Comparison of ENCODE assay signal across 26 cellular contexts in genomic region chr3:126211569-126211968, GRCh38. TPM values are rescaled to one million over a fixed set of nuclear protein-coding genes. Genes with fewer than 3 reads are reported as not detected.
A peak's percentile ranks its signal among the peaks of the same experiment; 100 is the strongest.
DNase-seq lines count a peak whose midpoint lies in the region; ATAC-seq, FAIRE-seq and TF ChIP-seq lines count a peak whose summit lies in the region.
"Had no signal": no experiment of that assay in that cellular context is flagged by ENCODE, and none has a peak within 500 bp of the region (broad histone marks: within the 10 kb centered on the region; RNA-seq: fewer than 3 reads in every experiment).

No MANE protein-coding gene starts in this region.

- intact Hi-C loops in pancreas (cut with DNase I) = no loop called here

- H3K4me1 Mint-ChIP-seq in activated naive CD8-positive, alpha-beta T cell (ENCODE audit: low read depth) = peaks cover 8% of the 10 kb centered on the region
- H3K4me1 Mint-ChIP-seq in activated naive CD8-positive, alpha-beta T cell treated with anti-CD3 and anti-CD28 coated beads, Interleukin-2, amount 50 U/mL, for 24 hours = peaks cover 3% of the 10 kb centered on the region
- peaks cover 33% of the 10 kb centered on the region for H3K4me1 Mint-ChIP-seq in brain
- peaks cover 13% of the 10 kb centered on the region for H3K4me1 Mint-ChIP-seq in neural crest cell

- 89% methylated on average over 7 of the region's 7 CpGs for WGBS in pancreas, 2 donors

- H3K27me3 Mint-ChIP-seq in activated naive CD8-positive, alpha-beta T cell = peaks cover 38% of the 10 kb centered on the region
- H3K27me3 Mint-ChIP-seq in activated naive CD8-positive, alpha-beta T cell treated with anti-CD3 and anti-CD28 coated beads, Interleukin-2, amount 50 U/mL, for 24 hours = peaks cover 59% of the 10 kb centered on the region
- H3K27me3 Mint-ChIP-seq in brain (peaks cover 55% of the 10 kb centered on the region), neural crest cell (ENCODE audit: low read depth) (peaks cover 1% of the 10 kb centered on the region)

- H3K27ac Mint-ChIP-seq in activated naive CD8-positive, alpha-beta T cell = no peak overlapping the region
- no peak overlapping the region for H3K27ac Mint-ChIP-seq in activated naive CD8-positive, alpha-beta T cell treated with anti-CD3 and anti-CD28 coated beads, Interleukin-2, amount 50 U/mL, for 24 hours
- peak overlapping the region in 1 of 5 experiments; percentile 20 for H3K27ac Mint-ChIP-seq in brain
- no peak overlapping the region for H3K27ac Mint-ChIP-seq in neural crest cell (ENCODE audit: unreplicated experiment)
- H3K27ac Mint-ChIP-seq: activated CD8-positive, alpha-beta memory T cell treated with anti-CD3 and anti-CD28 coated beads, Interleukin-2, amount 10 ng/mL, durations not matched to agents 7 days and 5 days; activated T-cell treated with anti-CD3 and anti-CD28 coated beads, Interleukin-2, amount 50 U/mL, for 72 hours had no signal

- ATAC-seq in activated naive CD8-positive, alpha-beta T cell treated with anti-CD3 and anti-CD28 coated beads, Interleukin-2, amount 50 U/mL, for 24 hours = no peak
- no peak for ATAC-seq in pancreas
- ATAC-seq: activated CD8-positive, alpha-beta memory T cell treated with anti-CD3 and anti-CD28 coated beads, Interleukin-2, amount 10 ng/mL, durations not matched to agents 7 days and 5 days; activated T-cell treated with anti-CD3 and anti-CD28 coated beads, Interleukin-2, amount 50 U/mL, for 72 hours; gastroesophageal sphincter; left ventricle myocardium superior; psoas muscle; Right ventricle myocardium inferior had no signal

- FAIRE-seq in pancreas (lab: Jason Lieb, UNC) = no peak
- FAIRE-seq: islet of Langerhans had no signal

- H3K36me3 ChIP-seq in BE2C (no peaks in the 10 kb centered on the region), pancreas (no peaks in the 10 kb centered on the region)
- H3K36me3 ChIP-seq: BLaER1, cardiac muscle cell, gastroesophageal sphincter, WERI-Rb-1 had no signal

- no peak overlapping the region for H3K4me3 ChIP-seq in BE2C (ENCODE audit: low read depth, low read length)
- H3K4me3 ChIP-seq in pancreas = no peak overlapping the region
- H3K4me3 ChIP-seq: BLaER1, cardiac muscle cell, gastroesophageal sphincter, psoas muscle had no signal

- no peaks in the 10 kb centered on the region for H3K36me3 Mint-ChIP-seq in activated naive CD8-positive, alpha-beta T cell
- no peaks in the 10 kb centered on the region for H3K36me3 Mint-ChIP-seq in activated naive CD8-positive, alpha-beta T cell treated with anti-CD3 and anti-CD28 coated beads, Interleukin-2, amount 50 U/mL, for 24 hours (ENCODE audit: low read depth)
- H3K36me3 Mint-ChIP-seq in brain (no peaks in the 10 kb centered on the region), neural crest cell (ENCODE audit: low read depth) (peaks cover 2% of the 10 kb centered on the region)
- H3K36me3 Mint-ChIP-seq: activated CD8-positive, alpha-beta memory T cell treated with anti-CD3 and anti-CD28 coated beads, Interleukin-2, amount 10 ng/mL, durations not matched to agents 7 days and 5 days had no signal

- DNase-seq in activated naive CD8-positive, alpha-beta T cell treated with anti-CD3 and anti-CD28 coated beads, Interleukin-2, amount 50 U/mL, for 24 hours = no peak
- DNase-seq in neural crest cell (ENCODE audit: low read depth, low spot score) (no peak), BE2C (no peak), NCI-H2029 (lab: John Stamatoyannopoulos, UW) (no peak), pancreas (no peak), ecto neural progenitor cell (ENCODE audit: low spot score) (no peak)
- DNase-seq: activated CD4-positive, alpha-beta T cell treated with anti-CD3 and anti-CD28 coated beads, Interleukin-2, amount 50 U/mL, for 1 hour; activated CD8-positive, alpha-beta memory T cell treated with anti-CD3 and anti-CD28 coated beads, Interleukin-2, amount 10 ng/mL, durations not matched to agents 7 days and 5 days; activated naive CD4-positive, alpha-beta T cell treated with anti-CD3 and anti-CD28 coated beads, Interleukin-2, amount 50 U/mL, for 16 hours; activated T-cell treated with anti-CD3 and anti-CD28 coated beads, Interleukin-2, amount 50 U/mL, for 72 hours; anterior cingulate cortex; KG1; left ventricle myocardium superior; NCI-H1436 treated with DMSO at 0.1 percent for 48 hours; NCI-H2171 treated with DMSO at 0.1 percent for 48 hours; NCI-H526 treated with DMSO at 0.1 percent for 48 hours; psoas muscle; WERI-Rb-1 had no signal

- peak overlapping the region; percentile 70 for H3K4me3 Mint-ChIP-seq in activated naive CD8-positive, alpha-beta T cell
- no peak overlapping the region for H3K4me3 Mint-ChIP-seq in activated naive CD8-positive, alpha-beta T cell treated with anti-CD3 and anti-CD28 coated beads, Interleukin-2, amount 50 U/mL, for 24 hours
- H3K4me3 Mint-ChIP-seq in brain (peak overlapping the region in 3 of 5 experiments; percentile 56 to 81 (median 58)), neural crest cell (peak overlapping the region; percentile 82)
- H3K4me3 Mint-ChIP-seq: activated CD8-positive, alpha-beta memory T cell treated with anti-CD3 and anti-CD28 coated beads, Interleukin-2, amount 10 ng/mL, durations not matched to agents 7 days and 5 days had no signal

- no peaks in the 10 kb centered on the region for H3K9me3 Mint-ChIP-seq in activated naive CD8-positive, alpha-beta T cell (ENCODE audit: low read depth)
- no peaks in the 10 kb centered on the region for H3K9me3 Mint-ChIP-seq in activated naive CD8-positive, alpha-beta T cell treated with anti-CD3 and anti-CD28 coated beads, Interleukin-2, amount 50 U/mL, for 24 hours
- H3K9me3 Mint-ChIP-seq in brain = peaks cover 0 to 6% (median 2%) of the 10 kb centered on the region in 5 experiments
- peaks cover 6% of the 10 kb centered on the region for H3K9me3 Mint-ChIP-seq in neural crest cell
- H3K9me3 Mint-ChIP-seq: activated T-cell treated with anti-CD3 and anti-CD28 coated beads, Interleukin-2, amount 50 U/mL, for 72 hours had no signal

- no peaks in the 10 kb centered on the region for H3K9me3 ChIP-seq in BE2C
- H3K9me3 ChIP-seq in pancreas = no peaks in the 10 kb centered on the region
- H3K9me3 ChIP-seq: gastroesophageal sphincter, psoas muscle had no signal

- TF ChIP-seq CTCF in brain (conservative IDR thresholded peaks at IDR 0.05) = no peak
- TF ChIP-seq CTCF in neural crest cell (conservative IDR thresholded peaks at IDR 0.05) = no peak
- no peak for TF ChIP-seq CTCF in BE2C (IDR thresholded peaks at IDR 0.05; ENCODE audit: low read depth, low read length)
- no peak for TF ChIP-seq CTCF in pancreas (IDR thresholded peaks at IDR 0.05)

- H3K4me1 ChIP-seq in BE2C = peaks cover 4% of the 10 kb centered on the region
- H3K4me1 ChIP-seq in pancreas = peaks cover 0 to 3% (median 0%) of the 10 kb centered on the region in 3 donors

- H3K27me3 ChIP-seq in BE2C (peaks cover 42% of the 10 kb centered on the region), pancreas (no peaks in the 10 kb centered on the region)
- H3K27me3 ChIP-seq: gastroesophageal sphincter had no signal

- H3K27ac ChIP-seq in pancreas = no peak overlapping the region
- H3K27ac ChIP-seq: BLaER1, cardiac muscle cell, gastroesophageal sphincter, psoas muscle, WERI-Rb-1 had no signal

RNA-seq across cellular contexts. Expression of gene ALDH1L1, which starts 31.2 kb away (rescaled TPM):
- polyA plus RNA-seq in brain (ENCODE audit: insufficient read depth, low read depth, low replicate concordance) = 25.0 TPM
- total RNA-seq in neural crest cell = 0.49 and 0.66 TPM in 2 replicates
- 1.6 TPM for polyA plus RNA-seq in BE2C (2012; ENCODE audit: insufficient read depth, insufficient read length, low read depth)
- total RNA-seq in pancreas = 10 to 100 TPM; 15.4 to 46.3 (median 33.7) TPM
- polyA plus RNA-seq in pancreas = 10 to 100 TPM; 38.8 to 44.0 TPM
- total RNA-seq: activated CD8-positive, alpha-beta memory T cell treated with anti-CD3 and anti-CD28 coated beads, Interleukin-2, amount 10 ng/mL, durations not matched to agents 7 days and 5 days had no signal
- polyA plus RNA-seq: neural cell had no signal
